8 cellular contexts compared by ENCODE assay signal in genomic region chr19:39405930-39406655, GRCh38. TPM values are rescaled to one million over a fixed set of nuclear protein-coding genes. Genes with fewer than 3 reads are reported as not detected.
DNase-seq lines count a peak whose midpoint lies in the region; ATAC-seq and TF ChIP-seq lines count a peak whose summit lies in the region.

No MANE protein-coding gene starts in this region.

- peak overlapping the region; percentile 87 for H3K4me3 Mint-ChIP-seq in activated CD4-positive, alpha-beta T cell treated with anti-CD3 and anti-CD28 coated beads, Interleukin-2, amount 10 ng/mL, durations not matched to agents 24 days and 14 days
- H3K4me3 Mint-ChIP-seq in nephron progenitor cell: peak overlapping the region; percentile 85

- no peaks in the 10 kb centered on the region for H3K27me3 ChIP-seq in subcutaneous abdominal adipose tissue (ENCODE audit: control insufficient read depth in 5 of 5, insufficient read depth in 4 of 5, low read length in 5 of 5)

- peak overlapping the region; percentile 99 for H3K27ac ChIP-seq in subcutaneous abdominal adipose tissue (ENCODE audit: low read depth, low read length)

- H3K9ac ChIP-seq in subcutaneous abdominal adipose tissue (ENCODE audit: low read length in 5 of 5): peak overlapping the region; percentile 84 to 98 (median 89)

- ATAC-seq in HG03354 (IDR thresholded peaks at IDR 0.05; ENCODE audit: poor library complexity, severe bottlenecking, unreplicated experiment): no peak

- H3K4me3 ChIP-seq in subcutaneous abdominal adipose tissue (ENCODE audit: low read depth in 1 of 5, low read length in 5 of 5): peak overlapping the region; percentile 71 to 100 (median 86)

- H3K36me3 ChIP-seq in subcutaneous abdominal adipose tissue (ENCODE audit: control insufficient read depth in 5 of 5, insufficient read depth in 5 of 5, low read length in 5 of 5): peaks cover 0 to 22% (median 20%) of the 10 kb centered on the region in 5 donors

- H3K4me1 ChIP-seq in subcutaneous abdominal adipose tissue (ENCODE audit: control insufficient read depth in 5 of 5, insufficient read depth in 5 of 5, low read length in 5 of 5): peaks cover 19 to 59% (median 47%) of the 10 kb centered on the region in 5 donors

- H3K27me3 Mint-ChIP-seq in activated CD4-positive, alpha-beta T cell treated with anti-CD3 and anti-CD28 coated beads, Interleukin-2, amount 10 ng/mL, durations not matched to agents 24 days and 14 days: no peaks in the 10 kb centered on the region
- H3K27me3 Mint-ChIP-seq in nephron progenitor cell (ENCODE audit: low read depth, poor library complexity): peaks cover 11% of the 10 kb centered on the region

- peak; percentile 82 to 84 for DNase-seq in activated CD8-positive, alpha-beta memory T cell treated with anti-CD3 and anti-CD28 coated beads for 4 hours (ENCODE audit: low read depth in 2 of 2)
- no peak for DNase-seq in activated CD8-positive, alpha-beta memory T cell treated with anti-CD3 and anti-CD28 coated beads, Interleukin-2, amount 50 U/mL, for 48 hours
- peak; percentile 93 for DNase-seq in activated CD4-positive, alpha-beta T cell treated with anti-CD3 and anti-CD28 coated beads, Interleukin-2, amount 10 ng/mL, durations not matched to agents 24 days and 14 days
- peak; percentile 78 for DNase-seq in effector CD8-positive, alpha-beta T cell (lab: John Stamatoyannopoulos, UW)
- DNase-seq in nephron progenitor cell: no peak
- no peak for DNase-seq in foreskin melanocyte

- peaks cover 54% of the 10 kb centered on the region for H3K4me1 Mint-ChIP-seq in activated CD4-positive, alpha-beta T cell treated with anti-CD3 and anti-CD28 coated beads, Interleukin-2, amount 10 ng/mL, durations not matched to agents 24 days and 14 days
- H3K4me1 Mint-ChIP-seq in nephron progenitor cell: peaks cover 70% of the 10 kb centered on the region

- H3K27ac Mint-ChIP-seq in activated CD4-positive, alpha-beta T cell treated with anti-CD3 and anti-CD28 coated beads, Interleukin-2, amount 10 ng/mL, durations not matched to agents 24 days and 14 days: peak overlapping the region; percentile 86
- peak overlapping the region; percentile 12 for H3K27ac Mint-ChIP-seq in nephron progenitor cell

- TF ChIP-seq CTCF in nephron progenitor cell (IDR thresholded peaks at IDR 0.05): no peak

- no peaks in the 10 kb centered on the region for H3K9me3 Mint-ChIP-seq in activated CD4-positive, alpha-beta T cell treated with anti-CD3 and anti-CD28 coated beads, Interleukin-2, amount 10 ng/mL, durations not matched to agents 24 days and 14 days
- no peaks in the 10 kb centered on the region for H3K9me3 Mint-ChIP-seq in nephron progenitor cell

- no peaks in the 10 kb centered on the region for H3K9me3 ChIP-seq in subcutaneous abdominal adipose tissue (ENCODE audit: control insufficient read depth in 5 of 5, low read length in 5 of 5)

- intact Hi-C loops in activated CD4-positive, alpha-beta T cell treated with anti-CD3 and anti-CD28 coated beads, Interleukin-2, amount 10 ng/mL, durations not matched to agents 24 days and 14 days (cut with micrococcal nuclease): no loop called here

- H3K36me3 Mint-ChIP-seq in activated CD4-positive, alpha-beta T cell treated with anti-CD3 and anti-CD28 coated beads, Interleukin-2, amount 10 ng/mL, durations not matched to agents 24 days and 14 days (ENCODE audit: low read depth): peaks cover 24% of the 10 kb centered on the region
- H3K36me3 Mint-ChIP-seq in nephron progenitor cell (ENCODE audit: low read depth): no peaks in the 10 kb centered on the region

RNA-seq across cellular contexts. Expression of gene ZFP36, which starts 0.6 kb away (rescaled TPM):
- total RNA-seq in activated CD4-positive, alpha-beta T cell treated with anti-CD3 and anti-CD28 coated beads, Interleukin-2, amount 10 ng/mL, durations not matched to agents 24 days and 14 days: 35.7 and 39.9 TPM in 2 replicates

RNA-seq across cellular contexts. Expression of gene PLEKHG2, which starts 6.4 kb away (rescaled TPM):
- 42.0 and 46.1 TPM in 2 replicates for total RNA-seq in activated CD4-positive, alpha-beta T cell treated with anti-CD3 and anti-CD28 coated beads, Interleukin-2, amount 10 ng/mL, durations not matched to agents 24 days and 14 days

RNA-seq across cellular contexts. Expression of gene MED29, which starts 14.9 kb away (rescaled TPM):
- total RNA-seq in activated CD4-positive, alpha-beta T cell treated with anti-CD3 and anti-CD28 coated beads, Interleukin-2, amount 10 ng/mL, durations not matched to agents 24 days and 14 days: 36.0 and 38.7 TPM in 2 replicates

RNA-seq across cellular contexts. Expression of gene PAF1, which starts 15.2 kb away (rescaled TPM):
- total RNA-seq in activated CD4-positive, alpha-beta T cell treated with anti-CD3 and anti-CD28 coated beads, Interleukin-2, amount 10 ng/mL, durations not matched to agents 24 days and 14 days: 47.1 and 50.6 TPM in 2 replicates

RNA-seq across cellular contexts. Expression of gene RPS16, which starts 29.7 kb away (rescaled TPM):
- total RNA-seq in activated CD4-positive, alpha-beta T cell treated with anti-CD3 and anti-CD28 coated beads, Interleukin-2, amount 10 ng/mL, durations not matched to agents 24 days and 14 days: 2,597 and 2,671 TPM in 2 replicates

Comparison
In these comparisons a context has a peak if more than half of its experiments do, and no peak if none do; other contexts are left out.
1. DNase-seq: peak in activated CD8-positive, alpha-beta memory T cell treated with anti-CD3 and anti-CD28 coated beads for 4 hours (2 of 2), activated CD4-positive, alpha-beta T cell treated with anti-CD3 and anti-CD28 coated beads, Interleukin-2, amount 10 ng/mL, durations not matched to agents 24 days and 14 days (single experiment) and effector CD8-positive, alpha-beta T cell (single experiment); none in activated CD8-positive, alpha-beta memory T cell treated with anti-CD3 and anti-CD28 coated beads, Interleukin-2, amount 50 U/mL, for 48 hours (single experiment), nephron progenitor cell (single experiment) and foreskin melanocyte (single experiment).